Comparison of ENCODE assay signal across 17 cellular contexts in genomic region chr15:30063829-30064559, GRCh38. TPM values are rescaled to one million over a fixed set of nuclear protein-coding genes. Genes with fewer than 3 reads are reported as not detected.
"Had no signal": no experiment of that assay in that cellular context is flagged by ENCODE, and none has a peak within 500 bp of the region (broad histone marks: within the 10 kb centered on the region; RNA-seq: fewer than 3 reads in every experiment).

No MANE protein-coding gene starts in this region.

- H3K9me3 Mint-ChIP-seq: activated CD4-positive, alpha-beta T cell treated with anti-CD3 and anti-CD28 coated beads, Interleukin-2, amount 10 ng/mL, durations not matched to agents 24 days and 14 days; activated naive CD4-positive, alpha-beta T cell treated with anti-CD3 and anti-CD28 coated beads for 36 hours; activated T-helper 17 cell treated with anti-CD3 and anti-CD28 coated beads, Interleukin-2, amount 50 U/mL, for 72 hours had no signal

- H3K4me1 ChIP-seq: esophagus muscularis mucosa had no signal

- H3K27ac ChIP-seq: esophagus muscularis mucosa, right lobe of liver had no signal

- H3K36me3 ChIP-seq: esophagus muscularis mucosa, right lobe of liver, uterus had no signal

- DNase-seq: activated B cell treated with CpG ODN at 0.5 μM for 24 hours; activated CD4-positive, alpha-beta T cell treated with anti-CD3 and anti-CD28 coated beads, Interleukin-2, amount 10 ng/mL, durations not matched to agents 24 days and 14 days; activated CD8-positive, alpha-beta memory T cell treated with anti-CD3 and anti-CD28 coated beads for 24 hours; activated naive CD4-positive, alpha-beta T cell treated with anti-CD3 and anti-CD28 coated beads for 36 hours; activated T-cell treated with anti-CD3 and anti-CD28 coated beads for 4 hours; foreskin fibroblast; head of caudate nucleus; right lobe of liver; stimulated activated naive CD4-positive, alpha-beta T cell; T-helper 17 cell; uterus had no signal

- H3K4me3 ChIP-seq: esophagus muscularis mucosa, right lobe of liver, uterus had no signal

- H3K27me3 ChIP-seq: esophagus muscularis mucosa, right lobe of liver, uterus had no signal

- ATAC-seq: activated T-helper 17 cell treated with anti-CD3 and anti-CD28 coated beads, Interleukin-2, amount 50 U/mL, for 72 hours; right lobe of liver; T-helper 17 cell had no signal

- H3K4me3 Mint-ChIP-seq: activated B cell treated with CpG ODN at 0.5 μM for 24 hours; activated CD4-positive, alpha-beta T cell treated with anti-CD3 and anti-CD28 coated beads, Interleukin-2, amount 10 ng/mL, durations not matched to agents 24 days and 14 days; activated naive CD4-positive, alpha-beta T cell treated with anti-CD3 and anti-CD28 coated beads for 36 hours; activated T-helper 17 cell treated with anti-CD3 and anti-CD28 coated beads, Interleukin-2, amount 50 U/mL, for 72 hours; T-helper 17 cell had no signal

- H3K9me3 ChIP-seq: esophagus muscularis mucosa, right lobe of liver, uterus had no signal

- H3K27ac Mint-ChIP-seq: activated B cell treated with CpG ODN at 0.5 μM for 24 hours; activated CD4-positive, alpha-beta T cell treated with anti-CD3 and anti-CD28 coated beads, Interleukin-2, amount 10 ng/mL, durations not matched to agents 24 days and 14 days; activated naive CD4-positive, alpha-beta T cell treated with anti-CD3 and anti-CD28 coated beads for 36 hours; activated T-helper 17 cell treated with anti-CD3 and anti-CD28 coated beads, Interleukin-2, amount 50 U/mL, for 72 hours; T-helper 17 cell had no signal

- H3K27me3 Mint-ChIP-seq: activated B cell treated with CpG ODN at 0.5 μM for 24 hours; activated CD4-positive, alpha-beta T cell treated with anti-CD3 and anti-CD28 coated beads, Interleukin-2, amount 10 ng/mL, durations not matched to agents 24 days and 14 days had no signal

- H3K4me1 Mint-ChIP-seq: activated B cell treated with CpG ODN at 0.5 μM for 24 hours; activated CD4-positive, alpha-beta T cell treated with anti-CD3 and anti-CD28 coated beads, Interleukin-2, amount 10 ng/mL, durations not matched to agents 24 days and 14 days; activated T-helper 17 cell treated with anti-CD3 and anti-CD28 coated beads, Interleukin-2, amount 50 U/mL, for 72 hours; T-helper 17 cell had no signal

RNA-seq across cellular contexts. Expression of gene GOLGA8J, which starts 18.8 kb away (rescaled TPM):
- total RNA-seq: activated CD4-positive, alpha-beta T cell treated with anti-CD3 and anti-CD28 coated beads, Interleukin-2, amount 10 ng/mL, durations not matched to agents 24 days and 14 days; activated naive CD4-positive, alpha-beta T cell treated with anti-CD3 and anti-CD28 coated beads for 36 hours; activated T-helper 17 cell treated with anti-CD3 and anti-CD28 coated beads, Interleukin-2, amount 50 U/mL, for 72 hours; dermis microvascular lymphatic vessel endothelial cell; esophagus muscularis mucosa; lower leg skin; myocyte; posterior vena cava had no signal
